8 cellular contexts compared by ENCODE assay signal in the genomic region with DNA sequence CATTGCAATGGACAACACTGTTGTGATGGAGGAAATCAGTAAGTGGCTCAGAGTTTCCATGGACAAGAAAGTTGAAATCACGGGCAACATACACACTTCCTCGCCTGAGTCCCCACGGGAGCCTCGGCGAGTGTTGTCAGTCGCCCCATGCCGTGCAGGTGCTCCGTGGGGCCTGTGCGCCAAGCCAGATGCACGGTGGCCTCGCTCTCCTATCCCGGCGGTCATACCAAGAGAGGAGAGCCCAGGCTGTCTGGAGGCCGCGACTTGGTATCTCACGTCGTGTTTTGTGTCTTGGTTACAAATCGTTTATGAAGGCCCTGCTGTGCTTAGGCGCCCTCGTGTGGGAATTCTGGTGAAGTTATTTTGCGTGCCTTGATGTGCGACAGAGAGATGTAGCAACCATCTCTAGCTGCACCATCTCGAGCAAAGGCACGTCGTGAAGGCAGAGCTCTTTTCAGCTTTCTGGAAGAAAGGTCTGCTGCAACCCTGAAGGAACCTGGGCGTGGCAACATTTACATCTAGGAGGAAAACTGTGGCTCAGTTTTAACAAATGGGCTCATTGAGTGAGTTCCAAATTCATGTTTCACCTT. TPM values are rescaled to one million over a fixed set of nuclear protein-coding genes. Genes with fewer than 3 reads are reported as not detected.
DNase-seq lines count a peak whose midpoint lies in the region; ATAC-seq and TF ChIP-seq lines count a peak whose summit lies in the region.

No MANE protein-coding gene starts in this region.

- 35 to 44% (median 41%) methylated on average over 25 to 26 of the region's 26 CpGs for WGBS in ovary, 3 donors

- no peak for TF ChIP-seq EP300 in ovary (IDR thresholded peaks at IDR 0.05)

- DNase-seq in activated CD8-positive, alpha-beta memory T cell treated with anti-CD3 and anti-CD28 coated beads, Interleukin-2, amount 10 ng/mL, durations not matched to agents 7 days and 5 days, result peak; percentile 59
- no peak for DNase-seq in activated CD8-positive, alpha-beta memory T cell treated with anti-CD3 and anti-CD28 coated beads, Interleukin-2, amount 50 U/mL, for 4 hours
- DNase-seq in NCI-H2196 treated with DMSO at 0.1 percent for 48 hours (lab: John Stamatoyannopoulos, UW; ENCODE audit: unreplicated experiment) (peak; percentile 30), activated T-cell treated with anti-CD3 and anti-CD28 coated beads for 4 hours (peak; percentile 17), foreskin melanocyte (peak; percentile 59), ovary (peak; percentile 59 to 77 (median 68))
- no peak for DNase-seq in T-helper 2 cell treated with Interferon-gamma antibody and Interleukin-4, amounts not matched to agents 5 μg/mL and 100 μg/mL, for 36 hours (ENCODE audit: low spot score)

- H3K36me3 ChIP-seq in ovary, result no peaks in the 10 kb centered on the region

- CTCF ChIA-PET in activated CD8-positive, alpha-beta memory T cell treated with anti-CD3 and anti-CD28 coated beads, Interleukin-2, amount 10 ng/mL, durations not matched to agents 7 days and 5 days (lab: Charles Lee), result interaction anchor here (0.5 to 2.4 kb wide), 8 partner anchors 15 to 685 kb away, joined by 3 to 9 read pairs (median 3); no protein-coding TSS in a partner anchor

- no peak overlapping the region for H3K27ac ChIP-seq in ovary

- no peaks in the 10 kb centered on the region for H3K27me3 ChIP-seq in ovary

- peaks cover 17% of the 10 kb centered on the region for H3K36me3 Mint-ChIP-seq in activated CD8-positive, alpha-beta memory T cell treated with anti-CD3 and anti-CD28 coated beads, Interleukin-2, amount 10 ng/mL, durations not matched to agents 7 days and 5 days
- peaks cover 33% of the 10 kb centered on the region for H3K36me3 Mint-ChIP-seq in T-helper 2 cell treated with Interferon-gamma antibody and Interleukin-4, amounts not matched to agents 5 μg/mL and 100 μg/mL, for 36 hours (ENCODE audit: low read depth)

- peak in 2 of 3 donors; percentile 38 to 48 for TF ChIP-seq CTCF in ovary (IDR thresholded peaks at IDR 0.05)

- no peak overlapping the region for H3K4me3 Mint-ChIP-seq in activated CD8-positive, alpha-beta memory T cell treated with anti-CD3 and anti-CD28 coated beads, Interleukin-2, amount 10 ng/mL, durations not matched to agents 7 days and 5 days
- H3K4me3 Mint-ChIP-seq in T-helper 2 cell treated with Interferon-gamma antibody and Interleukin-4, amounts not matched to agents 5 μg/mL and 100 μg/mL, for 36 hours, result no peak overlapping the region

- no peaks in the 10 kb centered on the region for H3K4me1 Mint-ChIP-seq in activated CD8-positive, alpha-beta memory T cell treated with anti-CD3 and anti-CD28 coated beads, Interleukin-2, amount 10 ng/mL, durations not matched to agents 7 days and 5 days
- H3K4me1 Mint-ChIP-seq in T-helper 2 cell treated with Interferon-gamma antibody and Interleukin-4, amounts not matched to agents 5 μg/mL and 100 μg/mL, for 36 hours (ENCODE audit: low read depth), result no peaks in the 10 kb centered on the region

- H3K4me1 ChIP-seq in ovary (ENCODE audit: insufficient read depth), result no peaks in the 10 kb centered on the region

- peak; percentile 36 for ATAC-seq in activated CD8-positive, alpha-beta memory T cell treated with anti-CD3 and anti-CD28 coated beads, Interleukin-2, amount 10 ng/mL, durations not matched to agents 7 days and 5 days
- ATAC-seq in GM19463 (IDR thresholded peaks at IDR 0.05; ENCODE audit: unreplicated experiment), result no peak

- TF ChIP-seq POLR2A in ovary (IDR thresholded peaks at IDR 0.05), result no peak

- H3K9me3 ChIP-seq in ovary, result no peaks in the 10 kb centered on the region

- intact Hi-C loops in ovary (cut with DNase I), result loop anchor here in 3 of 4 donors (2.0 to 10.0 kb wide), 2 partner anchors 804 to 808 kb away; no protein-coding TSS in a partner anchor

- H3K9me3 Mint-ChIP-seq in activated CD8-positive, alpha-beta memory T cell treated with anti-CD3 and anti-CD28 coated beads, Interleukin-2, amount 10 ng/mL, durations not matched to agents 7 days and 5 days (ENCODE audit: low read depth), result no peaks in the 10 kb centered on the region
- H3K9me3 Mint-ChIP-seq in T-helper 2 cell treated with Interferon-gamma antibody and Interleukin-4, amounts not matched to agents 5 μg/mL and 100 μg/mL, for 36 hours, result no peaks in the 10 kb centered on the region

- no peak overlapping the region for H3K27ac Mint-ChIP-seq in activated CD8-positive, alpha-beta memory T cell treated with anti-CD3 and anti-CD28 coated beads, Interleukin-2, amount 10 ng/mL, durations not matched to agents 7 days and 5 days
- H3K27ac Mint-ChIP-seq in T-helper 2 cell treated with Interferon-gamma antibody and Interleukin-4, amounts not matched to agents 5 μg/mL and 100 μg/mL, for 36 hours, result no peak overlapping the region

- no peaks in the 10 kb centered on the region for H3K27me3 Mint-ChIP-seq in activated CD8-positive, alpha-beta memory T cell treated with anti-CD3 and anti-CD28 coated beads, Interleukin-2, amount 10 ng/mL, durations not matched to agents 7 days and 5 days
- H3K27me3 Mint-ChIP-seq in T-helper 2 cell treated with Interferon-gamma antibody and Interleukin-4, amounts not matched to agents 5 μg/mL and 100 μg/mL, for 36 hours (ENCODE audit: low read depth), result no peaks in the 10 kb centered on the region

- H3K4me3 ChIP-seq in ovary, result no peak overlapping the region

RNA-seq across cellular contexts. Expression of a gene that starts 21.8 kb away (rescaled TPM):
- 10 to 100 TPM; 91.4 to 95.3 TPM for total RNA-seq in activated CD8-positive, alpha-beta memory T cell treated with anti-CD3 and anti-CD28 coated beads, Interleukin-2, amount 10 ng/mL, durations not matched to agents 7 days and 5 days
- total RNA-seq in ovary, result 10 to 100 TPM; 37.1 to 70.4 (median 56.3) TPM
- polyA plus RNA-seq in ovary, result 10 to 100 TPM; 41.0 to 49.5 TPM

RNA-seq across cellular contexts. Expression of a gene that starts 22.3 kb away (rescaled TPM):
- 10 to 100 TPM; 38.1 to 39.3 TPM for total RNA-seq in activated CD8-positive, alpha-beta memory T cell treated with anti-CD3 and anti-CD28 coated beads, Interleukin-2, amount 10 ng/mL, durations not matched to agents 7 days and 5 days
- 10 to 100 TPM; 26.2 to 54.7 (median 40.3) TPM for total RNA-seq in ovary
- 10 to 100 TPM; 12.1 to 42.0 TPM for polyA plus RNA-seq in ovary

RNA-seq across cellular contexts. Expression of a gene that starts 27.4 kb away (rescaled TPM):
- 10 to 100 TPM; 79.9 to 95.5 TPM for total RNA-seq in activated CD8-positive, alpha-beta memory T cell treated with anti-CD3 and anti-CD28 coated beads, Interleukin-2, amount 10 ng/mL, durations not matched to agents 7 days and 5 days
- 10 to 100 TPM in 6 of 7 donors, 1 to 10 TPM in 1; 8.9 to 17.9 (median 14.6) TPM for total RNA-seq in ovary
- polyA plus RNA-seq in ovary, result 10 to 100 TPM in 1 of 2 donors, 1 to 10 TPM in 1; 3.7 to 10.7 TPM

RNA-seq across cellular contexts. Expression of a gene that starts 42.6 kb away (rescaled TPM):
- total RNA-seq in activated CD8-positive, alpha-beta memory T cell treated with anti-CD3 and anti-CD28 coated beads, Interleukin-2, amount 10 ng/mL, durations not matched to agents 7 days and 5 days, result 10 to 100 TPM; 26.3 to 28.0 TPM
- 10 to 100 TPM; 24.9 to 57.1 (median 39.9) TPM for total RNA-seq in ovary
- 10 to 100 TPM; 27.1 to 39.5 TPM for polyA plus RNA-seq in ovary

Comparison
In these comparisons a context has a peak if more than half of its experiments do, and no peak if none do; other contexts are left out.
1. DNase-seq: peak in activated CD8-positive, alpha-beta memory T cell treated with anti-CD3 and anti-CD28 coated beads, Interleukin-2, amount 10 ng/mL, durations not matched to agents 7 days and 5 days (single experiment), NCI-H2196 treated with DMSO at 0.1 percent for 48 hours (single experiment), activated T-cell treated with anti-CD3 and anti-CD28 coated beads for 4 hours (single experiment), foreskin melanocyte (single experiment) and ovary (5 of 5); none in activated CD8-positive, alpha-beta memory T cell treated with anti-CD3 and anti-CD28 coated beads, Interleukin-2, amount 50 U/mL, for 4 hours (single experiment) and T-helper 2 cell treated with Interferon-gamma antibody and Interleukin-4, amounts not matched to agents 5 μg/mL and 100 μg/mL, for 36 hours (single experiment).
2. RNA of a gene that starts 27.4 kb away (total RNA-seq): 79.9 to 95.5 TPM in activated CD8-positive, alpha-beta memory T cell treated with anti-CD3 and anti-CD28 coated beads, Interleukin-2, amount 10 ng/mL, durations not matched to agents 7 days and 5 days; 8.9 to 17.9 TPM in ovary; every median in the first group is over 4 times any median in the second.